30 cellular contexts compared by ENCODE assay signal in genomic region chr13:21100994-21101757, GRCh38.
"Had no signal": no experiment of that assay in that cellular context is flagged by ENCODE, and none has a peak within 500 bp of the region (broad histone marks: within the 10 kb centered on the region; RNA-seq: fewer than 3 reads in every experiment).

No MANE protein-coding gene starts in this region.

- H3K27me3 Mint-ChIP-seq: progenitor cell of endocrine pancreas; stimulated activated naive B cell treated with anti-CD40 and anti-IgM and Interleukin-4, amounts not matched to agents 10 μg/mL and 1 μg/mL and 100 μg/mL, for 72 hours had no signal

- DNase-seq: hypothalamus; immature natural killer cell; kidney; left colon; left lung; lower lobe of right lung; mesendoderm; naive thymus-derived CD8-positive, alpha-beta T cell; nephron progenitor cell; occipital lobe; ovary; stimulated activated CD4-positive, alpha-beta T cell treated with anti-CD3 and anti-CD28 coated beads, Interleukin-12 subunit alpha, Interleukin-12 subunit beta, amount 100 ng/mL, for 4 hours; stimulated activated CD4-positive, alpha-beta T cell treated with anti-CD3 and anti-CD28 coated beads, Interleukin-15, amount 100 ng/mL, for 24 hours; stimulated activated CD4-positive, alpha-beta T cell treated with anti-CD3 and anti-CD28 coated beads, Interleukin-2, amount 100 ng/mL, for 24 hours; stimulated activated CD4-positive, alpha-beta T cell treated with anti-CD3 and anti-CD28 coated beads, Interleukin-4, amount 100 ng/mL, for 1 hour; stimulated activated naive B cell treated with anti-CD40 and anti-IgM and Interleukin-4, amounts not matched to agents 10 μg/mL and 1 μg/mL and 100 μg/mL, for 72 hours; stimulated activated naive CD8-positive, alpha-beta T cell treated with anti-CD3 and anti-CD28 coated beads, Interleukin-15, Interleukin-2, amounts not matched to agents 100 U/mL and 50 U/mL, for 24 hours; stomach; tibial artery; trophoblast cell; upper lobe of right lung; uterus had no signal

- H3K4me1 Mint-ChIP-seq: immature natural killer cell; naive thymus-derived CD8-positive, alpha-beta T cell; nephron progenitor cell; neural progenitor cell; stimulated activated naive B cell treated with anti-CD40 and anti-IgM and Interleukin-4, amounts not matched to agents 10 μg/mL and 1 μg/mL and 100 μg/mL, for 72 hours had no signal

- H3K27ac Mint-ChIP-seq: immature natural killer cell; mesothelial cell of epicardium; nephron progenitor cell; neural progenitor cell; progenitor cell of endocrine pancreas; stimulated activated naive B cell treated with anti-CD40 and anti-IgM and Interleukin-4, amounts not matched to agents 10 μg/mL and 1 μg/mL and 100 μg/mL, for 72 hours had no signal

- H3K4me3 Mint-ChIP-seq: immature natural killer cell; mesothelial cell of epicardium; naive thymus-derived CD8-positive, alpha-beta T cell; nephron progenitor cell; neural progenitor cell; stimulated activated naive B cell treated with anti-CD40 and anti-IgM and Interleukin-4, amounts not matched to agents 10 μg/mL and 1 μg/mL and 100 μg/mL, for 72 hours had no signal

- H3K4me3 ChIP-seq: left lung, lower lobe of right lung, neural progenitor cell, ovary, right atrium auricular region, skin epidermis, stomach, thoracic aorta, tibial artery, upper lobe of right lung, uterus had no signal

- H3K9me3 Mint-ChIP-seq: immature natural killer cell; naive thymus-derived CD8-positive, alpha-beta T cell; stimulated activated naive B cell treated with anti-CD40 and anti-IgM and Interleukin-4, amounts not matched to agents 10 μg/mL and 1 μg/mL and 100 μg/mL, for 72 hours had no signal

- H3K36me3 ChIP-seq: left lung, lower lobe of right lung, neural progenitor cell, neutrophil, ovary, right atrium auricular region, stomach, thoracic aorta, tibial artery, upper lobe of right lung, uterus had no signal

- H3K9me3 ChIP-seq: left lung, lower lobe of right lung, neutrophil, ovary, right atrium auricular region, stomach, thoracic aorta, tibial artery, upper lobe of right lung, uterus had no signal

- H3K27ac ChIP-seq: left lung, lower lobe of right lung, neural progenitor cell, neutrophil, ovary, right atrium auricular region, skin epidermis, stomach, thoracic aorta, tibial artery, upper lobe of right lung, uterus had no signal

- H3K36me3 Mint-ChIP-seq: immature natural killer cell; mesothelial cell of epicardium; naive thymus-derived CD8-positive, alpha-beta T cell; neural progenitor cell; stimulated activated naive B cell treated with anti-CD40 and anti-IgM and Interleukin-4, amounts not matched to agents 10 μg/mL and 1 μg/mL and 100 μg/mL, for 72 hours had no signal

- H3K27me3 ChIP-seq: left lung, neural progenitor cell, neutrophil, ovary, right atrium auricular region, stomach, tibial artery, upper lobe of right lung, uterus had no signal

- H3K4me1 ChIP-seq: left lung, lower lobe of right lung, neural progenitor cell, right atrium auricular region, stomach, tibial artery, upper lobe of right lung, uterus had no signal

- ATAC-seq: left colon; left lung; naive thymus-derived CD8-positive, alpha-beta T cell; sciatic nerve; stimulated activated naive B cell treated with anti-CD40 and anti-IgM and Interleukin-4, amounts not matched to agents 10 μg/mL and 1 μg/mL and 100 μg/mL, for 72 hours; stimulated activated naive CD8-positive, alpha-beta T cell treated with anti-CD3 and anti-CD28 coated beads, Interleukin-15, Interleukin-2, amounts not matched to agents 100 U/mL and 50 U/mL, for 24 hours; upper lobe of right lung had no signal
